Comparison of ENCODE assay signal across 1 cellular context in the genomic region with DNA sequence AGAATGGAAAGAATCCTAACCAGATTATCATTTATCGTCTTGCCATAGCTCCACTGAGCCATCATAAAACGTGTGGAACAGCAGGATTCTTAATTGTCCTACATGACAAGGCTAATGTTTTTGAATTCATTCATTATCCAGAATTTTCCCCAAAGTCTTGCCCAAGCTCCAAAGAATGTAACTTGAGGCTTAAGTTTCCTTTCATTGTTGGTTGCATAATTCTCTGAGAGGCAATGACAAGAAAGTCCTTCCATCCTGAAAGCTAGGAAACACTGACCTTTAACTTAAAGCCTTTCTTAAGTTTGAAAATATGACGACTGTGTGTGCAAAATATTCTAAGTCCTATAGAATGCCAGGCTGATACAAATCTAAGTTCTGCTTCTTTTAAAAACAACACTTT.
TF ChIP-seq lines count a peak whose summit lies in the region.

No MANE protein-coding gene starts in this region.

TF ChIP-seq in IMR-90, 13 proteins besides CTCF, POLR2A, EP300 and RAD21 (continued from another document):
- TF ChIP-seq, protein P1, sequence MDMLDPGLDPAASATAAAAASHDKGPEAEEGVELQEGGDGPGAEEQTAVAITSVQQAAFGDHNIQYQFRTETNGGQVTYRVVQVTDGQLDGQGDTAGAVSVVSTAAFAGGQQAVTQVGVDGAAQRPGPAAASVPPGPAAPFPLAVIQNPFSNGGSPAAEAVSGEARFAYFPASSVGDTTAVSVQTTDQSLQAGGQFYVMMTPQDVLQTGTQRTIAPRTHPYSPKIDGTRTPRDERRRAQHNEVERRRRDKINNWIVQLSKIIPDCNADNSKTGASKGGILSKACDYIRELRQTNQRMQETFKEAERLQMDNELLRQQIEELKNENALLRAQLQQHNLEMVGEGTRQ (IDR thresholded peaks at IDR 0.05; ENCODE audit: low read depth, low read length) = no peak
- TF ChIP-seq, protein P2, sequence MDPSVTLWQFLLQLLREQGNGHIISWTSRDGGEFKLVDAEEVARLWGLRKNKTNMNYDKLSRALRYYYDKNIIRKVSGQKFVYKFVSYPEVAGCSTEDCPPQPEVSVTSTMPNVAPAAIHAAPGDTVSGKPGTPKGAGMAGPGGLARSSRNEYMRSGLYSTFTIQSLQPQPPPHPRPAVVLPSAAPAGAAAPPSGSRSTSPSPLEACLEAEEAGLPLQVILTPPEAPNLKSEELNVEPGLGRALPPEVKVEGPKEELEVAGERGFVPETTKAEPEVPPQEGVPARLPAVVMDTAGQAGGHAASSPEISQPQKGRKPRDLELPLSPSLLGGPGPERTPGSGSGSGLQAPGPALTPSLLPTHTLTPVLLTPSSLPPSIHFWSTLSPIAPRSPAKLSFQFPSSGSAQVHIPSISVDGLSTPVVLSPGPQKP (IDR thresholded peaks at IDR 0.05; ENCODE audit: borderline replicate concordance, low read depth, low read length) = no peak
TF ChIP-seq in IMR-90: peak in this region for 1.
